10 cellular contexts compared by ENCODE assay signal in genomic region chr19:16435999-16436650, GRCh38. TPM values are rescaled to one million over a fixed set of nuclear protein-coding genes. Genes with fewer than 3 reads are reported as not detected.
DNase-seq lines count a peak whose midpoint lies in the region; ATAC-seq and TF ChIP-seq lines count a peak whose summit lies in the region.
"Had no signal": no experiment of that assay in that cellular context is flagged by ENCODE, and none has a peak within 500 bp of the region (broad histone marks: within the 10 kb centered on the region; RNA-seq: fewer than 3 reads in every experiment).

No MANE protein-coding gene starts in this region.

- no peaks in the 10 kb centered on the region for H3K27me3 Mint-ChIP-seq in activated B cell treated with CpG ODN at 0.5 μM for 24 hours

- 15% methylated on average over 9 of the region's 9 CpGs for WGBS in right cardiac atrium

- peaks cover 66% of the 10 kb centered on the region for H3K36me3 Mint-ChIP-seq in activated B cell treated with CpG ODN at 0.5 μM for 24 hours (ENCODE audit: low read depth)

- intact Hi-C loops in activated B cell treated with CpG ODN at 0.5 μM for 24 hours (cut with micrococcal nuclease) = loop anchor here (1.0 to 5.0 kb wide), 2 partner anchors 8 to 36 kb away; partner anchors contain the start of gene EPS15L1
- intact Hi-C loops in right cardiac atrium (cut with DNase I) = no loop called here

- peak; percentile 47 for ATAC-seq in GM21723 (IDR thresholded peaks at IDR 0.05; ENCODE audit: unreplicated experiment)
- ATAC-seq in activated B cell treated with CpG ODN at 0.5 μM for 24 hours (ENCODE audit: low read depth) = peak; percentile 56
- peak; percentile 56 to 61 for ATAC-seq in right cardiac atrium
- no peak for ATAC-seq in GM19328 (IDR thresholded peaks at IDR 0.05; ENCODE audit: unreplicated experiment)
- ATAC-seq in GM18870 (IDR thresholded peaks at IDR 0.05; ENCODE audit: unreplicated experiment) = no peak
- no peak for ATAC-seq in GM21529 (IDR thresholded peaks at IDR 0.05; ENCODE audit: unreplicated experiment)
- ATAC-seq: WTC11 had no signal

- H3K4me3 ChIP-seq in right cardiac atrium (ENCODE audit: low read length) (no peak overlapping the region), skin epidermis (no peak overlapping the region)

- no peaks in the 10 kb centered on the region for H3K27me3 ChIP-seq in right cardiac atrium (ENCODE audit: control insufficient read depth, insufficient read depth)

- H3K9me3 ChIP-seq in right cardiac atrium (ENCODE audit: control insufficient read depth, low read length) = no peaks in the 10 kb centered on the region

- H3K27ac ChIP-seq in right cardiac atrium (ENCODE audit: low read length) (peak overlapping the region; percentile 92), skin epidermis (peak overlapping the region in 17 of 21 experiments; percentile 2 to 79 (median 46))

- CTCF ChIA-PET in activated B cell treated with CpG ODN at 0.5 μM for 24 hours (lab: Charles Lee) = no interaction called here

- no peak for TF ChIP-seq CTCF in activated B cell treated with CpG ODN at 0.5 μM for 24 hours (IDR thresholded peaks at IDR 0.05)

- peak overlapping the region; percentile 70 for H3K27ac Mint-ChIP-seq in activated B cell treated with CpG ODN at 0.5 μM for 24 hours
- H3K27ac Mint-ChIP-seq: WTC11 had no signal

- DNase-seq in activated B cell treated with CpG ODN at 0.5 μM for 24 hours (no peak), right cardiac atrium (peak in 2 of 3 donors; percentile 3 to 47)
- no peak for DNase-seq in stimulated activated CD4-positive, alpha-beta T cell treated with anti-CD3 and anti-CD28 coated beads, Interleukin-4, amount 100 ng/mL, for 4 hours
- DNase-seq: NCI-H1105 had no signal

- H3K9me3 Mint-ChIP-seq in activated B cell treated with CpG ODN at 0.5 μM for 24 hours = no peaks in the 10 kb centered on the region
- H3K9me3 Mint-ChIP-seq: WTC11 had no signal

- H3K4me3 Mint-ChIP-seq in activated B cell treated with CpG ODN at 0.5 μM for 24 hours = no peak overlapping the region
- H3K4me3 Mint-ChIP-seq: WTC11 had no signal

- peaks cover 41% of the 10 kb centered on the region for H3K4me1 Mint-ChIP-seq in activated B cell treated with CpG ODN at 0.5 μM for 24 hours
- H3K4me1 Mint-ChIP-seq: WTC11 had no signal

- H3K4me1 ChIP-seq in right cardiac atrium (ENCODE audit: control insufficient read depth, insufficient read depth, low read length) = peaks cover 20% of the 10 kb centered on the region

- POLR2A ChIA-PET in activated B cell treated with CpG ODN at 0.5 μM for 24 hours (lab: Charles Lee) = interaction anchor here (0.6 kb wide), 1 partner anchor 241 kb away, joined by 3 read pairs; no protein-coding TSS in a partner anchor

RNA-seq across cellular contexts. Expression of gene EPS15L1, which starts 35.6 kb away (rescaled TPM):
- total RNA-seq in activated B cell treated with CpG ODN at 0.5 μM for 24 hours (81.0 and 86.3 TPM in 2 replicates), right cardiac atrium (10 to 100 TPM; 64.6 to 88.9 (median 83.0) TPM)
- 52.9 TPM for polyA plus RNA-seq in right cardiac atrium

RNA-seq across cellular contexts. Expression of gene CALR3, which starts 59.8 kb away (rescaled TPM):
- total RNA-seq in activated B cell treated with CpG ODN at 0.5 μM for 24 hours (not detected in 2 replicates), right cardiac atrium (not detected)
- not detected for polyA plus RNA-seq in right cardiac atrium

Comparison
In these comparisons a context has a peak if more than half of its experiments do, and no peak if none do; other contexts are left out.
1. ATAC-seq: peak in GM21723 (single experiment), activated B cell treated with CpG ODN at 0.5 μM for 24 hours (single experiment) and right cardiac atrium (2 of 2); none in GM19328 (single experiment), GM18870 (single experiment) and GM21529 (single experiment).
2. DNase-seq: peak in right cardiac atrium (2 of 3); none in activated B cell treated with CpG ODN at 0.5 μM for 24 hours (single experiment) and stimulated activated CD4-positive, alpha-beta T cell treated with anti-CD3 and anti-CD28 coated beads, Interleukin-4, amount 100 ng/mL, for 4 hours (0 of 2).